In genomic region chr20:57104113-57104512, GRCh38 we compare ENCODE assay signal across 19 cellular contexts.
"Had no signal": no experiment of that assay in that cellular context is flagged by ENCODE, and none has a peak within 500 bp of the region (broad histone marks: within the 10 kb centered on the region; RNA-seq: fewer than 3 reads in every experiment).

No MANE protein-coding gene starts in this region.

- H3K27ac ChIP-seq: foreskin keratinocyte, neutrophil, psoas muscle, right lobe of liver, testis had no signal

- H3K4me1 Mint-ChIP-seq: immature natural killer cell; stimulated activated effector memory CD8-positive, alpha-beta T cell treated with anti-CD3 and anti-CD28 coated beads, Interleukin-12 subunit alpha, Interleukin-12 subunit beta, amount 100 ng/mL, for 72 hours had no signal

- H3K4me3 ChIP-seq: psoas muscle, right lobe of liver, testis had no signal

- H3K4me3 Mint-ChIP-seq: endodermal cell; immature natural killer cell; naive B cell; nephron; stimulated activated effector memory CD8-positive, alpha-beta T cell treated with anti-CD3 and anti-CD28 coated beads, Interleukin-12 subunit alpha, Interleukin-12 subunit beta, amount 100 ng/mL, for 72 hours had no signal

- DNase-seq: effector CD4-positive, alpha-beta T cell; endodermal cell; erythroblast; foreskin keratinocyte; immature natural killer cell; left colon; mesendoderm; naive B cell; psoas muscle; retina; right lobe of liver; stimulated activated CD4-positive, alpha-beta T cell treated with anti-CD3 and anti-CD28 coated beads, Interleukin-4, amount 100 ng/mL, for 1 hour; stimulated activated CD8-positive, alpha-beta memory T cell treated with anti-CD3 and anti-CD28 coated beads, Interleukin-4, amount 100 ng/mL, for 48 hours; stimulated activated naive CD8-positive, alpha-beta T cell treated with anti-CD3 and anti-CD28 coated beads, Interleukin-15, Interleukin-2, amounts not matched to agents 100 U/mL and 50 U/mL, for 24 hours; testis; trophoblast cell had no signal

- H3K9me3 Mint-ChIP-seq: immature natural killer cell; nephron; stimulated activated effector memory CD8-positive, alpha-beta T cell treated with anti-CD3 and anti-CD28 coated beads, Interleukin-12 subunit alpha, Interleukin-12 subunit beta, amount 100 ng/mL, for 72 hours had no signal

- H3K36me3 Mint-ChIP-seq: immature natural killer cell; stimulated activated effector memory CD8-positive, alpha-beta T cell treated with anti-CD3 and anti-CD28 coated beads, Interleukin-12 subunit alpha, Interleukin-12 subunit beta, amount 100 ng/mL, for 72 hours had no signal

- H3K36me3 ChIP-seq: neutrophil, right lobe of liver had no signal

- ATAC-seq: foreskin keratinocyte; left colon; psoas muscle; right lobe of liver; stimulated activated effector memory CD8-positive, alpha-beta T cell treated with anti-CD3 and anti-CD28 coated beads, Interleukin-12 subunit alpha, Interleukin-12 subunit beta, amount 100 ng/mL, for 72 hours; stimulated activated naive CD8-positive, alpha-beta T cell treated with anti-CD3 and anti-CD28 coated beads, Interleukin-15, Interleukin-2, amounts not matched to agents 100 U/mL and 50 U/mL, for 24 hours had no signal

- H3K9me3 ChIP-seq: neutrophil, psoas muscle, right lobe of liver, testis had no signal

- H3K4me1 ChIP-seq: foreskin keratinocyte, psoas muscle, right lobe of liver, testis had no signal

- H3K27ac Mint-ChIP-seq: endodermal cell; immature natural killer cell; naive B cell; nephron; stimulated activated effector memory CD8-positive, alpha-beta T cell treated with anti-CD3 and anti-CD28 coated beads, Interleukin-12 subunit alpha, Interleukin-12 subunit beta, amount 100 ng/mL, for 72 hours had no signal

- H3K27me3 ChIP-seq: neutrophil, right lobe of liver, testis had no signal
